Comparison of ENCODE assay signal across 9 cellular contexts in genomic region chr17:1617620-1618174, GRCh38. TPM values are rescaled to one million over a fixed set of nuclear protein-coding genes. Genes with fewer than 3 reads are reported as not detected.
DNase-seq lines count a peak whose midpoint lies in the region; ATAC-seq and TF ChIP-seq lines count a peak whose summit lies in the region.
"Had no signal": no experiment of that assay in that cellular context is flagged by ENCODE, and none has a peak within 500 bp of the region (broad histone marks: within the 10 kb centered on the region; RNA-seq: fewer than 3 reads in every experiment).

No MANE protein-coding gene starts in this region.

- peak; percentile 52 for ATAC-seq in naive thymus-derived CD4-positive, alpha-beta T cell
- ATAC-seq in T-cell (replicated peaks in 1 of 4) (no peak), GM21786 (IDR thresholded peaks at IDR 0.05; ENCODE audit: unreplicated experiment) (no peak)
- no peak for ATAC-seq in stimulated activated naive CD8-positive, alpha-beta T cell treated with anti-CD3 and anti-CD28 coated beads, Interleukin-15, Interleukin-2, amounts not matched to agents 100 U/mL and 50 U/mL, for 24 hours

- H3K36me3 ChIP-seq in naive thymus-derived CD4-positive, alpha-beta T cell (ENCODE audit: control insufficient read depth in 2 of 3, insufficient read depth in 3 of 3, low read length in 3 of 3): no peaks in the 10 kb centered on the region

- intact Hi-C loops in naive thymus-derived CD4-positive, alpha-beta T cell (cut with micrococcal nuclease): no loop called here

- peak; percentile 85 for DNase-seq in AG20443 (ENCODE audit: low spot score)
- DNase-seq in NOMO-1 treated with dmso at 0.1 percent for 144 hours (lab: John Stamatoyannopoulos, UW; ENCODE audit: unreplicated experiment): peak; percentile 39
- DNase-seq in epithelial cell of proximal tubule (ENCODE audit: low read depth): peak; percentile 52
- no peak for DNase-seq in naive thymus-derived CD4-positive, alpha-beta T cell
- no peak for DNase-seq in T-cell
- no peak for DNase-seq in NAMALWA (ENCODE audit: low spot score)
- no peak for DNase-seq in stimulated activated naive CD8-positive, alpha-beta T cell treated with anti-CD3 and anti-CD28 coated beads, Interleukin-15, Interleukin-2, amounts not matched to agents 100 U/mL and 50 U/mL, for 24 hours
- DNase-seq: DMS53 had no signal

- H3K27me3 Mint-ChIP-seq in naive thymus-derived CD4-positive, alpha-beta T cell: no peaks in the 10 kb centered on the region
- no peaks in the 10 kb centered on the region for H3K27me3 Mint-ChIP-seq in T-cell

- TF ChIP-seq CTCF in epithelial cell of proximal tubule (conservative IDR thresholded peaks at IDR 0.05; ENCODE audit: low read depth, low read length): peak; percentile 34

- H3K36me3 Mint-ChIP-seq in naive thymus-derived CD4-positive, alpha-beta T cell: peaks cover 0 to 6% (median 0%) of the 10 kb centered on the region in 5 donors
- H3K36me3 Mint-ChIP-seq in T-cell: no peaks in the 10 kb centered on the region

- CTCF ChIA-PET in naive thymus-derived CD4-positive, alpha-beta T cell (lab: Charles Lee): no interaction called here
- CTCF ChIA-PET in T-cell (lab: Charles Lee): interaction anchor here in 1 of 2 donors (0.5 to 1.1 kb wide), 2 partner anchors 16 to 253 kb away, joined by 3 read pairs; no protein-coding TSS in a partner anchor

- POLR2A ChIA-PET in naive thymus-derived CD4-positive, alpha-beta T cell (lab: Charles Lee): interaction anchor here (0.9 kb wide), 1 partner anchor 31 kb away, joined by 4 read pairs; no protein-coding TSS in a partner anchor
- POLR2A ChIA-PET in T-cell (lab: Charles Lee): no interaction called here

- H3K27ac Mint-ChIP-seq in naive thymus-derived CD4-positive, alpha-beta T cell: no peak overlapping the region
- H3K27ac Mint-ChIP-seq in T-cell: no peak overlapping the region

- H3K4me1 Mint-ChIP-seq in naive thymus-derived CD4-positive, alpha-beta T cell: peaks cover 0 to 4% (median 3%) of the 10 kb centered on the region in 7 donors
- H3K4me1 Mint-ChIP-seq in T-cell: peaks cover 0 to 2% (median 0%) of the 10 kb centered on the region in 3 donors

- no peaks in the 10 kb centered on the region for H3K9me3 ChIP-seq in naive thymus-derived CD4-positive, alpha-beta T cell (ENCODE audit: control insufficient read depth in 2 of 3, low read length in 3 of 3)

- H3K9me3 Mint-ChIP-seq in naive thymus-derived CD4-positive, alpha-beta T cell: no peaks in the 10 kb centered on the region
- H3K9me3 Mint-ChIP-seq in T-cell: no peaks in the 10 kb centered on the region

- H3K4me1 ChIP-seq in naive thymus-derived CD4-positive, alpha-beta T cell (ENCODE audit: control insufficient read depth in 2 of 2, insufficient read depth in 2 of 2, low read length in 2 of 2): no peaks in the 10 kb centered on the region

- peak overlapping the region; percentile 19 for H3K4me3 ChIP-seq in epithelial cell of proximal tubule (ENCODE audit: low read depth, low read length)
- no peak overlapping the region for H3K4me3 ChIP-seq in naive thymus-derived CD4-positive, alpha-beta T cell (ENCODE audit: low read length)

- H3K27me3 ChIP-seq in naive thymus-derived CD4-positive, alpha-beta T cell (ENCODE audit: control insufficient read depth in 2 of 2, insufficient read depth in 2 of 2, low read length in 2 of 2): no peaks in the 10 kb centered on the region

- no peak overlapping the region for H3K4me3 Mint-ChIP-seq in naive thymus-derived CD4-positive, alpha-beta T cell
- H3K4me3 Mint-ChIP-seq in T-cell: no peak overlapping the region

- no peak overlapping the region for H3K27ac ChIP-seq in naive thymus-derived CD4-positive, alpha-beta T cell (ENCODE audit: low read depth, low read length)

RNA-seq across cellular contexts. Expression of gene SLC43A2, which starts 10.9 kb away (rescaled TPM):
- 2.3 and 12.9 TPM in 2 replicates for total RNA-seq in epithelial cell of proximal tubule
- total RNA-seq in naive thymus-derived CD4-positive, alpha-beta T cell: 100 to 1,000 TPM in 1 of 5 experiments, 10 to 100 TPM in 1, 1 to 10 TPM in 2, under 1 TPM in 1; 0.44 to 112 (median 9.2) TPM
- 1 to 10 TPM; 3.5 to 3.7 TPM for polyA plus RNA-seq in naive thymus-derived CD4-positive, alpha-beta T cell
- 10 to 100 TPM in 1 of 5 donors, 1 to 10 TPM in 4; 3.8 to 14.7 (median 7.8) TPM for total RNA-seq in T-cell

RNA-seq across cellular contexts. Expression of gene SCARF1, which starts 27.8 kb away (rescaled TPM):
- total RNA-seq in epithelial cell of proximal tubule: 14.5 and 19.8 TPM in 2 replicates
- 1 to 10 TPM; 1.2 to 9.0 (median 2.3) TPM for total RNA-seq in naive thymus-derived CD4-positive, alpha-beta T cell
- polyA plus RNA-seq in naive thymus-derived CD4-positive, alpha-beta T cell: under 1 TPM in 1 of 2 donors, not detected in 1; 0.06 TPM
- total RNA-seq in T-cell: 1 to 10 TPM in 4 of 5 donors, under 1 TPM in 1; 0.83 to 2.0 (median 1.5) TPM

RNA-seq across cellular contexts. Expression of gene RILP, which starts 32.0 kb away (rescaled TPM):
- total RNA-seq in epithelial cell of proximal tubule (18.2 and 21.4 TPM in 2 replicates), T-cell (1 to 10 TPM; 1.2 to 2.9 (median 2.0) TPM)
- total RNA-seq in naive thymus-derived CD4-positive, alpha-beta T cell: 1 to 10 TPM; 2.1 to 8.7 (median 3.0) TPM
- polyA plus RNA-seq in naive thymus-derived CD4-positive, alpha-beta T cell: 1 to 10 TPM; 2.4 to 3.4 TPM

RNA-seq across cellular contexts. Expression of gene PITPNA, which starts 55.1 kb away (rescaled TPM):
- total RNA-seq in epithelial cell of proximal tubule (25.9 and 32.5 TPM in 2 replicates), T-cell (10 to 100 TPM; 31.8 to 45.6 (median 43.7) TPM)
- 10 to 100 TPM; 31.5 to 87.9 (median 39.1) TPM for total RNA-seq in naive thymus-derived CD4-positive, alpha-beta T cell
- polyA plus RNA-seq in naive thymus-derived CD4-positive, alpha-beta T cell: 10 to 100 TPM; 16.6 to 25.3 TPM

Comparison
In these comparisons a context has a peak if more than half of its experiments do, and no peak if none do; other contexts are left out.
1. DNase-seq: peak in AG20443 (single experiment), NOMO-1 treated with dmso at 0.1 percent for 144 hours (single experiment) and epithelial cell of proximal tubule (single experiment); none in naive thymus-derived CD4-positive, alpha-beta T cell (0 of 9), T-cell (0 of 34), NAMALWA (single experiment) and stimulated activated naive CD8-positive, alpha-beta T cell treated with anti-CD3 and anti-CD28 coated beads, Interleukin-15, Interleukin-2, amounts not matched to agents 100 U/mL and 50 U/mL, for 24 hours (single experiment).